1 cellular context compared by ENCODE assay signal in the genomic region with DNA sequence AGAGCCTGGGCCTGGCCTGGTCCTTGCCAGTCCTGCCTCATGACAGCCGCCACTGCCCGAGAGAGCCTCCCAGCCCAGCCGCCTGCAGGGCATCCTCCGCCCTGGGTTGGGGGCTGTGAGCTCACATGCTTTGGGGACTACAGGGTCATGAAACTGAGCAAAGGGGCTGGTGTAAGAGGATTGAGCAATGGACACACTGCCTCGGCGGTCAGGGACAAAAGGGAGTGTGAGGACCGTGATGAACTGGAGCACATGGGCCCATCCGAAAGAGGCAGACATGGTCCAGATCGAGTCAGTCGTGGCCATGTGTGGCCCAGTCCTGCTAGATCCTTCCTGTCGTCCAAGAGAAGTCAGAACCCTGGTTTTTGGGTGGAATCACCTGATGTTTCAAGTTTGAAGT.
TF ChIP-seq lines count a peak whose summit lies in the region.

No MANE protein-coding gene starts in this region.

TF ChIP-seq in IMR-90, 13 proteins besides CTCF, POLR2A, EP300 and RAD21:
- no peak for TF ChIP-seq MAFK (IDR thresholded peaks at IDR 0.05; ENCODE audit: low read depth, low read length)
